In the genomic region with DNA sequence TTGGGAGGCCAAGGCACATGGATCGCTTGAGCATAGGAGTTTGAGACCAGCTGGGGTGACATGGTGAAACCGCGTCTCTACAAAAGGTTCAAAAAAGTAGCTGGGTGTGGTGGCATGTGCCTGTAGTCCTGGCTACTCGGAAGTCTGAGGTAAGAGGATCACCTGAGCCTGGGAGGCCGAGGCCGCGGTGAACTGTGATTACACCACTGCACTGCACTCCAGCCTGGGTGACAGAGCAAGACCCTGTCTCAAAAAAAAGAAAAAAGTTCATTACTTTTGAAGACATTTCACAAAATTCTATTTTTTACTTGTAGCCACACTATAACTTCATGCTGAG, we compare ENCODE assay signal across 16 cellular contexts. TPM values are rescaled to one million over a fixed set of nuclear protein-coding genes. Genes with fewer than 3 reads are reported as not detected.
DNase-seq lines count a peak whose midpoint lies in the region; ATAC-seq, FAIRE-seq and TF ChIP-seq lines count a peak whose summit lies in the region.
"Had no signal": no experiment of that assay in that cellular context is flagged by ENCODE, and none has a peak within 500 bp of the region (broad histone marks: within the 10 kb centered on the region; RNA-seq: fewer than 3 reads in every experiment).

No MANE protein-coding gene starts in this region.

- intact Hi-C loops in HCT116 (cut with micrococcal nuclease) (loop anchor here (1.0 to 10.0 kb wide), 4 partner anchors 44 to 283 kb away; a partner anchor contains a TSS), esophagus squamous epithelium (cut with DNase I) (no loop called here), gastrocnemius medialis (cut with DNase I; ENCODE audit: low total_unique reads) (loop anchor here (2.0 to 10.0 kb wide), 4 partner anchors 15 to 1083 kb away; a partner anchor contains a TSS), posterior cingulate gyrus (cut with DNase I) (loop anchor here (10.0 kb wide), 1 partner anchor 87 kb away; a partner anchor contains a TSS), breast epithelium (cut with DNase I; ENCODE audit: low total_unique reads) (no loop called here)

- TF ChIP-seq CTCF in HCT116 (IDR thresholded peaks at IDR 0.05 in 2 of 3, conservative IDR thresholded peaks at IDR 0.05 in 1 of 3; ENCODE audit: borderline replicate concordance in 1 of 3, insufficient read depth in 1 of 3, low read depth in 2 of 3, low read length in 2 of 3) (no peak), bronchial epithelial cell (IDR thresholded peaks at IDR 0.05; ENCODE audit: insufficient read depth, low read length, severe bottlenecking) (no peak), esophagus squamous epithelium (IDR thresholded peaks at IDR 0.05) (no peak), gastrocnemius medialis (IDR thresholded peaks at IDR 0.05 in 4 of 5, conservative IDR thresholded peaks at IDR 0.05 in 1 of 5) (no peak), breast epithelium (IDR thresholded peaks at IDR 0.05) (no peak)

- CTCF ChIA-PET in HCT116 (lab: Charles Lee), result interaction anchor here (1.4 to 4.0 kb wide), 2 partner anchors 244 to 325 kb away, joined by 4 to 19 read pairs; no protein-coding TSS in a partner anchor

- H3K4me3 ChIP-seq in HCT116 (replicated peaks in 1 of 2; ENCODE audit: low read depth in 1 of 2, low read length in 2 of 2), result no peak overlapping the region
- H3K4me3 ChIP-seq in bronchial epithelial cell (ENCODE audit: low read depth, low read length), result peak overlapping the region; percentile 8
- H3K4me3 ChIP-seq in esophagus squamous epithelium, result no peak overlapping the region
- H3K4me3 ChIP-seq in gastrocnemius medialis, result no peak overlapping the region
- H3K4me3 ChIP-seq in breast epithelium, result no peak overlapping the region
- H3K4me3 ChIP-seq: BLaER1, GM23338 had no signal

- H2AFZ ChIP-seq in HCT116 (ENCODE audit: low read depth, low read length, poor library complexity, severe bottlenecking), result peak overlapping the region; percentile 62
- H2AFZ ChIP-seq: GM23338 had no signal

- H3K27me3 ChIP-seq in HCT116 (ENCODE audit: insufficient read depth, low read length), result 0 out of 2 replicates have a peak, but pooled peaks cover under 1% of the 10 kb centered on the region
- H3K27me3 ChIP-seq in bronchial epithelial cell (ENCODE audit: control insufficient read depth, insufficient read depth, low read length), result no peaks in the 10 kb centered on the region
- H3K27me3 ChIP-seq in esophagus squamous epithelium, result peaks cover 0 to 7% (median 0%) of the 10 kb centered on the region in 4 donors
- no peaks in the 10 kb centered on the region for H3K27me3 ChIP-seq in gastrocnemius medialis
- no peaks in the 10 kb centered on the region for H3K27me3 ChIP-seq in breast epithelium

- H3K27ac ChIP-seq in HCT116 (ENCODE audit: low read depth, low read length), result no peak overlapping the region
- peak overlapping the region; percentile 94 to 99 (median 96) for H3K27ac ChIP-seq in esophagus squamous epithelium
- peak overlapping the region; percentile 89 to 100 (median 96) for H3K27ac ChIP-seq in gastrocnemius medialis
- no peak overlapping the region for H3K27ac ChIP-seq in breast epithelium
- H3K27ac ChIP-seq: BLaER1 had no signal

- H3K4me1 ChIP-seq in HCT116 (ENCODE audit: control insufficient read depth in 1 of 2, insufficient read depth in 2 of 2, low read length in 2 of 2), result peaks cover 11 to 22% of the 10 kb centered on the region in 2 experiments; a peak in 3 of 4 replicates
- peaks cover 0 to 40% (median 3%) of the 10 kb centered on the region in 3 donors for H3K4me1 ChIP-seq in esophagus squamous epithelium
- H3K4me1 ChIP-seq in gastrocnemius medialis, result peaks cover 15 to 45% of the 10 kb centered on the region in 2 donors
- H3K4me1 ChIP-seq in breast epithelium, result no peaks in the 10 kb centered on the region

- DNase-seq in HCT116 (ENCODE audit: low read depth, low spot score) (no peak), bronchial epithelial cell (ENCODE audit: low read depth) (peak; percentile 64), esophagus squamous epithelium (lab: John Stamatoyannopoulos, UW) (no peak), gastrocnemius medialis (peak; percentile 59 to 70), posterior cingulate gyrus (no peak), NCI-H82 (lab: John Stamatoyannopoulos, UW) (no peak), breast epithelium (ENCODE audit: low spot score in 2 of 2) (no peak)
- DNase-seq in activated T-cell treated with anti-CD3 and anti-CD28 coated beads, Interleukin-2, amount 50 U/mL, for 4 hours, result no peak
- DNase-seq: 8988T, DMS 273 treated with DMSO at 0.1 percent for 48 hours, H7 had no signal

- no peaks in the 10 kb centered on the region for H3K9me3 Mint-ChIP-seq in activated T-cell treated with anti-CD3 and anti-CD28 coated beads, Interleukin-2, amount 50 U/mL, for 4 hours
- H3K9me3 Mint-ChIP-seq: CD4-positive, CD25-positive, alpha-beta regulatory T cell; GM23338 had no signal

- H3K27me3 Mint-ChIP-seq in activated T-cell treated with anti-CD3 and anti-CD28 coated beads, Interleukin-2, amount 50 U/mL, for 4 hours (ENCODE audit: low read depth), result peaks cover 11% of the 10 kb centered on the region

- POLR2A ChIA-PET in HCT116 (lab: Charles Lee), result no interaction called here

- 40 to 72% methylated on average over 3 to 7 of the region's 7 CpGs for WGBS in esophagus squamous epithelium, 2 donors

- H3K36me3 ChIP-seq in HCT116 (ENCODE audit: control insufficient read depth in 1 of 2, insufficient read depth in 2 of 2, low read length in 2 of 2) (no peaks in the 10 kb centered on the region), bronchial epithelial cell (ENCODE audit: control insufficient read depth, insufficient read depth, low read length) (no peaks in the 10 kb centered on the region), esophagus squamous epithelium (no peaks in the 10 kb centered on the region), gastrocnemius medialis (peaks cover 0 to 46% of the 10 kb centered on the region in 2 donors), breast epithelium (no peaks in the 10 kb centered on the region)
- H3K36me3 ChIP-seq: BLaER1 had no signal

- ATAC-seq in HCT116 (no peak), gastrocnemius medialis (peak; percentile 7 to 10)
- no peak for ATAC-seq in activated T-cell treated with anti-CD3 and anti-CD28 coated beads, Interleukin-2, amount 50 U/mL, for 4 hours
- ATAC-seq: GM23338 had no signal

- no peaks in the 10 kb centered on the region for H3K9me2 ChIP-seq in HCT116 (ENCODE audit: insufficient read depth)

- no peak for FAIRE-seq in bronchial epithelial cell (lab: Jason Lieb, UNC)
- FAIRE-seq: GM18507 had no signal

- peaks cover 9% of the 10 kb centered on the region for H3K4me1 Mint-ChIP-seq in activated T-cell treated with anti-CD3 and anti-CD28 coated beads, Interleukin-2, amount 50 U/mL, for 4 hours (ENCODE audit: low read depth)

- in situ Hi-C loops in gastrocnemius medialis (cut with MboI; ENCODE audit: low sequenced_read_pairs in 4 of 4), result loop anchor here in 1 of 4 donors (10.0 kb wide), 1 partner anchor 73 kb away; no protein-coding TSS in a partner anchor

- TF ChIP-seq POLR2A in HCT116 (IDR thresholded peaks at IDR 0.05; ENCODE audit: borderline replicate concordance, extremely low read depth, insufficient read depth, insufficient read length) (no peak), esophagus squamous epithelium (IDR thresholded peaks at IDR 0.05) (no peak), gastrocnemius medialis (IDR thresholded peaks at IDR 0.05) (peak in 1 of 2 donors; percentile 37), breast epithelium (IDR thresholded peaks at IDR 0.05) (no peak)

- no peaks in the 10 kb centered on the region for H3K36me3 Mint-ChIP-seq in activated T-cell treated with anti-CD3 and anti-CD28 coated beads, Interleukin-2, amount 50 U/mL, for 4 hours (ENCODE audit: insufficient read depth)
- H3K36me3 Mint-ChIP-seq: CD4-positive, CD25-positive, alpha-beta regulatory T cell had no signal

- RAD21 ChIA-PET in HCT116 (lab: Charles Lee; ENCODE audit: low non-redundant PET in 1 of 2, low total read pairs in 2 of 2, uncharacterized antibody in 2 of 2, unreplicated experiment in 2 of 2), result no interaction called here

- H3K4me3 Mint-ChIP-seq in activated T-cell treated with anti-CD3 and anti-CD28 coated beads, Interleukin-2, amount 50 U/mL, for 4 hours, result no peak overlapping the region
- H3K4me3 Mint-ChIP-seq: GM23338 had no signal

- no peak for TF ChIP-seq RAD21 in HCT116 (IDR thresholded peaks at IDR 0.05; ENCODE audit: low read depth)

- no peaks in the 10 kb centered on the region for H3K79me2 ChIP-seq in HCT116 (ENCODE audit: insufficient read depth, low read length)

- H4K20me1 ChIP-seq in HCT116 (ENCODE audit: insufficient read depth), result no peaks in the 10 kb centered on the region
- H4K20me1 ChIP-seq: BLaER1 had no signal

- H3K4me2 ChIP-seq in HCT116 (ENCODE audit: low read length), result peak overlapping the region; percentile 99; the same call in 1 of the 2 replicates
- H3K4me2 ChIP-seq: BLaER1, GM23338 had no signal

- no peak overlapping the region for H3K9ac ChIP-seq in HCT116 (ENCODE audit: low read length)
- H3K9ac ChIP-seq: BLaER1 had no signal

- H3K9me3 ChIP-seq in HCT116 (ENCODE audit: control insufficient read depth in 1 of 2, insufficient read depth in 1 of 2, low read depth in 1 of 2, low read length in 2 of 2), result no peaks in the 10 kb centered on the region
- no peaks in the 10 kb centered on the region for H3K9me3 ChIP-seq in esophagus squamous epithelium
- no peaks in the 10 kb centered on the region for H3K9me3 ChIP-seq in gastrocnemius medialis
- H3K9me3 ChIP-seq in breast epithelium, result no peaks in the 10 kb centered on the region
- H3K9me3 ChIP-seq: BLaER1 had no signal

- BruUV-seq in HCT116 (replicated peaks; lab: Mats Ljungman, UMichigan), result no TSS peak

RNA-seq across cellular contexts. Expression of a gene that starts 2.1 kb away (rescaled TPM):
- total RNA-seq in HCT116 (2021; ENCODE audit: unreplicated experiment), result 3.6 TPM
- 0.89 and 1.2 TPM in 2 replicates for polyA plus RNA-seq in HCT116 (2012)
- 18.2 and 31.5 TPM in 2 replicates for total RNA-seq in bronchial epithelial cell
- 10 to 100 TPM; 30.3 to 67.0 (median 41.2) TPM for total RNA-seq in esophagus squamous epithelium
- 10 to 100 TPM in 3 of 4 donors, 1 to 10 TPM in 1; 4.7 to 20.7 (median 17.4) TPM for total RNA-seq in gastrocnemius medialis
- under 1 TPM; 0.20 to 0.27 (median 0.21) TPM for total RNA-seq in activated T-cell treated with anti-CD3 and anti-CD28 coated beads, Interleukin-2, amount 50 U/mL, for 4 hours
- 1 to 10 TPM; 2.6 to 5.9 (median 3.3) TPM for total RNA-seq in breast epithelium

RNA-seq across cellular contexts. Expression of a gene that starts 23.4 kb away (rescaled TPM):
- total RNA-seq in HCT116 (2021; ENCODE audit: unreplicated experiment), result not detected
- polyA plus RNA-seq in HCT116 (2012), result not detected in 2 replicates
- total RNA-seq in bronchial epithelial cell, result 0.13 TPM in 1 of 2 replicates, not detected in the other
- total RNA-seq in esophagus squamous epithelium, result under 1 TPM in 2 of 4 donors, not detected in 2; 0.32 to 0.57 TPM
- total RNA-seq in gastrocnemius medialis, result 10 to 100 TPM; 43.5 to 93.4 (median 68.1) TPM
- total RNA-seq in activated T-cell treated with anti-CD3 and anti-CD28 coated beads, Interleukin-2, amount 50 U/mL, for 4 hours, result not detected
- 1 to 10 TPM in 2 of 3 donors, not detected in 1; 2.3 to 2.9 TPM for total RNA-seq in breast epithelium
- total RNA-seq: Daoy, GM23338 had no signal
- polyA plus RNA-seq: CD4-positive, CD25-positive, alpha-beta regulatory T cell had no signal

RNA-seq across cellular contexts. Expression of a gene that starts 44.7 kb away (rescaled TPM):
- total RNA-seq in HCT116 (2021; ENCODE audit: unreplicated experiment) (48.0 TPM), bronchial epithelial cell (78.2 and 83.6 TPM in 2 replicates), esophagus squamous epithelium (10 to 100 TPM; 18.4 to 38.0 (median 30.1) TPM), gastrocnemius medialis (10 to 100 TPM in 1 of 4 donors, 1 to 10 TPM in 3; 3.9 to 10.8 (median 6.6) TPM), breast epithelium (10 to 100 TPM; 23.4 to 27.4 (median 25.6) TPM)
- 11.3 and 13.7 TPM in 2 replicates for polyA plus RNA-seq in HCT116 (2012)
- 10 to 100 TPM; 64.5 to 70.3 (median 67.6) TPM for total RNA-seq in activated T-cell treated with anti-CD3 and anti-CD28 coated beads, Interleukin-2, amount 50 U/mL, for 4 hours

Comparison
In these comparisons a context has a peak if more than half of its experiments do, and no peak if none do; other contexts are left out.
1. ATAC-seq: peak in gastrocnemius medialis (2 of 2); none in HCT116 (single experiment) and activated T-cell treated with anti-CD3 and anti-CD28 coated beads, Interleukin-2, amount 50 U/mL, for 4 hours (0 of 2).
2. DNase-seq: peak in bronchial epithelial cell (single experiment) and gastrocnemius medialis (2 of 2); none in HCT116 (single experiment), esophagus squamous epithelium (single experiment), activated T-cell treated with anti-CD3 and anti-CD28 coated beads, Interleukin-2, amount 50 U/mL, for 4 hours (single experiment), posterior cingulate gyrus (0 of 10), NCI-H82 (single experiment) and breast epithelium (0 of 2).
3. H3K27ac ChIP-seq: peak in esophagus squamous epithelium (4 of 4) and gastrocnemius medialis (4 of 4); none in HCT116 (single experiment) and breast epithelium (0 of 2).
4. RNA of a gene that starts 23.4 kb away (total RNA-seq): 43.5 to 93.4 TPM in gastrocnemius medialis; 2.3 to 2.9 TPM in breast epithelium, 0.32 to 0.57 TPM in esophagus squamous epithelium, not detected in HCT116 (single experiment), 0.13 TPM in bronchial epithelial cell and not detected in activated T-cell treated with anti-CD3 and anti-CD28 coated beads, Interleukin-2, amount 50 U/mL, for 4 hours; every median in the first group is over 10 times any median in the second.
5. intact Hi-C loops: an anchor here in HCT116 (1.0 to 10.0 kb wide), gastrocnemius medialis (2.0 to 10.0 kb wide) and posterior cingulate gyrus (10.0 kb wide); none called in esophagus squamous epithelium and breast epithelium.